11 cellular contexts compared by ENCODE assay signal in genomic region chr17:78154903-78155811, GRCh38. TPM values are rescaled to one million over a fixed set of nuclear protein-coding genes. Genes with fewer than 3 reads are reported as not detected.
DNase-seq lines count a peak whose midpoint lies in the region; ATAC-seq and TF ChIP-seq lines count a peak whose summit lies in the region.
"Had no signal": no experiment of that assay in that cellular context is flagged by ENCODE, and none has a peak within 500 bp of the region (broad histone marks: within the 10 kb centered on the region; RNA-seq: fewer than 3 reads in every experiment).

No MANE protein-coding gene starts in this region.

- H3K4me1 ChIP-seq in BE2C, result no peaks in the 10 kb centered on the region

- in situ Hi-C loops in GM13976 (cut with MboI; ENCODE audit: low sequenced_read_pairs, unreplicated experiment), result no loop called here

- H3K9me3 ChIP-seq in BE2C, result no peaks in the 10 kb centered on the region

- H3K27me3 ChIP-seq in H7 (ENCODE audit: control insufficient read depth, insufficient read depth, low read length), result no peaks in the 10 kb centered on the region
- no peaks in the 10 kb centered on the region for H3K27me3 ChIP-seq in BE2C

- DNase-seq in GM13976 (ENCODE audit: low spot score) (peak; percentile 80), Kasumi-1 (lab: John Stamatoyannopoulos, UW) (peak; percentile 73 to 85), left kidney (ENCODE audit: low read depth, low spot score) (peak; percentile 78), H7 (no peak), COR-L47 (lab: John Stamatoyannopoulos, UW) (no peak), SK-N-DZ (ENCODE audit: low spot score) (no peak), BE2C (no peak)
- DNase-seq: activated naive CD4-positive, alpha-beta T cell; NCI-H69; stimulated activated CD4-positive, alpha-beta T cell treated with anti-CD3 and anti-CD28 coated beads, Interleukin-2, amount 100 ng/mL, for 24 hours had no signal

- no peak for TF ChIP-seq CTCF in GM13976 (IDR thresholded peaks at IDR 0.05; ENCODE audit: borderline replicate concordance, control extremely low read depth, extremely low read depth, insufficient read depth, missing control alignments)
- no peak for TF ChIP-seq CTCF in BE2C (IDR thresholded peaks at IDR 0.05; ENCODE audit: low read depth, low read length)

- H3K36me3 ChIP-seq in H7 (replicated peaks; ENCODE audit: control insufficient read depth, insufficient read depth, low read length) (no peaks in the 10 kb centered on the region), BE2C (no peaks in the 10 kb centered on the region)

- H3K4me3 ChIP-seq in H7 (ENCODE audit: insufficient read depth, low read depth, low read length) (no peak overlapping the region), BE2C (ENCODE audit: low read depth, low read length) (no peak overlapping the region)

- ATAC-seq in GM21529 (IDR thresholded peaks at IDR 0.05; ENCODE audit: unreplicated experiment), result peak; percentile 44

RNA-seq across cellular contexts. Expression of gene C17orf99, which starts 9.0 kb away (rescaled TPM):
- not detected in 2 replicates for total RNA-seq in H7 (2014; rRNA removed; shearing (Covaris generic))
- polyA plus RNA-seq in SK-N-DZ (2014; cell fraction: cytosol; rRNA removed), result not detected in 2 replicates
- not detected in 2 replicates for polyA plus RNA-seq in SK-N-DZ (2014; cell fraction: nucleus; rRNA removed)
- not detected for polyA plus RNA-seq in BE2C (2012; ENCODE audit: insufficient read depth, insufficient read length, low read depth)

RNA-seq across cellular contexts. Expression of gene SYNGR2, which starts 13.2 kb away (rescaled TPM):
- total RNA-seq in H7 (2014; rRNA removed; shearing (Covaris generic)), result 24.4 and 24.5 TPM in 2 replicates
- 6.6 and 7.1 TPM in 2 replicates for polyA plus RNA-seq in SK-N-DZ (2014; cell fraction: cytosol; rRNA removed)
- polyA plus RNA-seq in SK-N-DZ (2014; cell fraction: nucleus; rRNA removed), result 11.0 and 12.7 TPM in 2 replicates
- 76.9 TPM for polyA plus RNA-seq in BE2C (2012; ENCODE audit: insufficient read depth, insufficient read length, low read depth)

RNA-seq across cellular contexts. Expression of gene TMC8, which starts 24.6 kb away (rescaled TPM):
- total RNA-seq in H7 (2014; rRNA removed; shearing (Covaris generic)), result 0.67 and 3.3 TPM in 2 replicates
- 0.06 TPM in 1 of 2 replicates, not detected in the other for polyA plus RNA-seq in SK-N-DZ (2014; cell fraction: cytosol; rRNA removed)
- not detected in 2 replicates for polyA plus RNA-seq in SK-N-DZ (2014; cell fraction: nucleus; rRNA removed)
- polyA plus RNA-seq in BE2C (2012; ENCODE audit: insufficient read depth, insufficient read length, low read depth), result 2.8 TPM

RNA-seq across cellular contexts. Expression of gene TMC6, which starts 26.6 kb away (rescaled TPM):
- 77.1 and 82.2 TPM in 2 replicates for total RNA-seq in H7 (2014; rRNA removed; shearing (Covaris generic))
- polyA plus RNA-seq in SK-N-DZ (2014; cell fraction: cytosol; rRNA removed), result 0.97 and 1.2 TPM in 2 replicates
- 4.7 and 9.8 TPM in 2 replicates for polyA plus RNA-seq in SK-N-DZ (2014; cell fraction: nucleus; rRNA removed)
- polyA plus RNA-seq in BE2C (2012; ENCODE audit: insufficient read depth, insufficient read length, low read depth), result 163 TPM

RNA-seq across cellular contexts. Expression of gene TK1, which starts 31.7 kb away (rescaled TPM):
- total RNA-seq in H7 (2014; rRNA removed; shearing (Covaris generic)), result 48.4 and 56.5 TPM in 2 replicates
- polyA plus RNA-seq in SK-N-DZ (2014; cell fraction: cytosol; rRNA removed), result 77.3 and 87.6 TPM in 2 replicates
- 44.3 and 60.3 TPM in 2 replicates for polyA plus RNA-seq in SK-N-DZ (2014; cell fraction: nucleus; rRNA removed)
- 22.1 TPM for polyA plus RNA-seq in BE2C (2012; ENCODE audit: insufficient read depth, insufficient read length, low read depth)

Comparison
In these comparisons a context has a peak if more than half of its experiments do, and no peak if none do; other contexts are left out.
1. DNase-seq: peak in GM13976 (single experiment), Kasumi-1 (2 of 2) and left kidney (single experiment); none in H7 (single experiment), COR-L47 (single experiment), SK-N-DZ (single experiment) and BE2C (single experiment).